In the genomic region with DNA sequence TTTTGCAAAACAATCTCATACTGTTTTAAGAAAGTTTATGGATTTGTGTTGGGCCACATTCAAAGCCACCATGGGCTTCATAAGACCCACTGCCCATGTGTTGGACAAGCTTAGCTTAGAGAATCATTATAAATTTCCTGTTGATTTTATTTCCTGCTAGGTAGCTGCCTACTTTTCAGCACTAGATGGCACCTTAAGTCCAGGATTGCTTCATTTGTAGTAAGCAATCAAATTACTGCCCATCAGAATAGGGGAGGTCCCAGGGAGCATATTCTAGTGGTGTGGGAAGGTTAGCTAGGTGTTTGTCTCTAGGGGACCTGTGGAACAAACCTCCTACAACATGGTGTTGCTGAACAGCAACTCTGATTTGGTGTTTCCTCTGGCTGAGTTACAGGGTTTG, we compare ENCODE assay signal across 1 cellular context.
A peak's percentile ranks its signal among the peaks of the same experiment; 100 is the strongest.
TF ChIP-seq lines count a peak whose summit lies in the region.

No MANE protein-coding gene starts in this region.

TF ChIP-seq in IMR-90, 13 proteins besides CTCF, POLR2A, EP300 and RAD21:
- no peak for TF ChIP-seq CHD1 (IDR thresholded peaks at IDR 0.05; ENCODE audit: low read depth, low read length)
- TF ChIP-seq SMC3 (IDR thresholded peaks at IDR 0.05; ENCODE audit: low read depth, low read length) = peak; percentile 27; the same call in 1 of the 2 replicates
- TF ChIP-seq FOS (IDR thresholded peaks at IDR 0.05; ENCODE audit: low read depth, low read length) = no peak
- TF ChIP-seq MXI1 (IDR thresholded peaks at IDR 0.05; ENCODE audit: borderline replicate concordance, low read depth, low read length) = no peak
TF ChIP-seq in IMR-90: peak in this region for 1.
